ENCODE assay signal across 8 cellular contexts in the genomic region with DNA sequence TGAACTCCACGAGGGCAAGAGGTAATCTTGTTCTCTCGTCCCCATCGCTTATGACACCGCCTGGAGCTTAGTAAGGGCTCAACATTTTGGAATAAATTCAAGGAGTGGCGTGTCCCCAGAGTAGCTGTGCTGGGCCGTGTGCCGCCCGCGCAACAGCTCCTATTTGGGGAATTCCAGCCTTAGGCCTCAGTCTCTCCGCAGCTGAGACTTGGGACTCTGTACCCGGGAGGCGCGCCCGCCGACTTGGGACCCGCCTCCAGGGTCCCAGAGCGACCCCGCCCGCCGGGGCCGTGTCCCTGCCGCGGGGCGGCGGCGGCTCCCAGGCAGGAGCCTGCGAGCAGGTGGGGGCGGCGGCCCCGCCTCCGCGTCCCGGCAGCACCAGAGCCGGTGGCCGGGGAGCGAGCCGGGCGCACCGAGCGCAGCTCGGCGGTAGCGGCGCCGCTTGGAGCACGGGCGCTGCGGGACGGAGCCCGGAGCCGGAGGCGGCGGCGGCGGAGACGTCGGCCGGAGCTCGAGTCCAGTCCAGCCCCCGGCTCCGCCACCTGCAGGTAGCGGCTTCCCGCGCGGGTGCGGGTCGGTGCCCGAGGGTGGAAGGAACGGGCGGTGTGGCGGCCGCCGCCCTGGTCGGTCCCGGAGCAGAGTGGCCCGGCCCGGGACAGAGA.
DNase-seq lines count a peak whose midpoint lies in the region; ATAC-seq lines count a peak whose summit lies in the region.

A gene with protein sequence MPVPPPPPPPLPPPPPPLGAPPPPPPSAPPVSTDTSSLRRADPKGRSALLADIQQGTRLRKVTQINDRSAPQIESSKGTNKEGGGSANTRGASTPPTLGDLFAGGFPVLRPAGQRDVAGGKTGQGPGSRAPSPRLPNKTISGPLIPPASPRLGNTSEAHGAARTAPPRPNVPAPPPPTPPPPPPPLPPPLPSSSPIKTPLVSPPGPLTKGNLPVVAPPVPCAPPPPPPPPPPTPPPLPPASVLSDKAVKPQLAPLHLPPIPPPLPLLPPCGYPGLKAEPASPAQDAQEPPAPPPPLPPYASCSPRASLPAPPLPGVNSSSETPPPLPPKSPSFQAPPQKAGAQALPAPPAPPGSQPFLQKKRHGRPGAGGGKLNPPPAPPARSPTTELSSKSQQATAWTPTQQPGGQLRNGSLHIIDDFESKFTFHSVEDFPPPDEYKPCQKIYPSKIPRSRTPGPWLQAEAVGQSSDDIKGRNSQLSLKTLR (plus strand): TSS at position 378 of the 662 bp plus-strand sequence. CDS start 28,217 bp downstream, outside the sequence.

- no peaks in the 10 kb centered on the region for H3K9me3 ChIP-seq in stomach smooth muscle (ENCODE audit: control insufficient read depth in 2 of 2, low read length in 2 of 2)

- H3K27me3 ChIP-seq in stomach smooth muscle (ENCODE audit: control insufficient read depth in 1 of 2, insufficient read depth in 2 of 2, low read length in 2 of 2): peaks cover 11 to 28% of the 10 kb centered on the region in 2 donors

- H3K4me3 ChIP-seq in stomach smooth muscle (ENCODE audit: low read length in 2 of 2): peak within 1 kb of the TSS; percentile 55 to 75

- DNase-seq in 8988T (peak; percentile 48), T47D (ENCODE audit: low read depth in 1 of 2, low spot score in 1 of 2) (peak; percentile 39 to 67), left kidney (ENCODE audit: low read depth, low spot score) (peak; percentile 80), SW 1271 (lab: John Stamatoyannopoulos, UW) (no peak), OCI-M2 (lab: John Stamatoyannopoulos, UW; ENCODE audit: unreplicated experiment) (no peak)

- H3K4me1 ChIP-seq in stomach smooth muscle (ENCODE audit: control insufficient read depth, insufficient read depth, low read length): peaks cover 24% of the 10 kb centered on the region

- H3K36me3 ChIP-seq in stomach smooth muscle (ENCODE audit: control insufficient read depth in 2 of 2, insufficient read depth in 2 of 2, low read length in 2 of 2): no peaks in the 10 kb centered on the region

- H3K27ac ChIP-seq in stomach smooth muscle (ENCODE audit: low read length): no peak within 1 kb of the TSS

- in situ Hi-C loops in T47D (cut with HindIII; ENCODE audit: low pct_unique_long_range_greater_than_20kb, low sequenced_read_pairs): no loop called here

- H3K9ac ChIP-seq in stomach smooth muscle (ENCODE audit: low read length in 2 of 2): peak within 1 kb of the TSS; percentile 13 to 17

- peak; percentile 45 for ATAC-seq in HG03521 (IDR thresholded peaks at IDR 0.05; ENCODE audit: unreplicated experiment)
- no peak for ATAC-seq in HG03095 (IDR thresholded peaks at IDR 0.05; ENCODE audit: unreplicated experiment)

Comparison
In these comparisons a context has a peak if more than half of its experiments do, and no peak if none do; other contexts are left out.
1. DNase-seq: peak in 8988T (single experiment), T47D (2 of 2) and left kidney (single experiment); none in SW 1271 (0 of 2) and OCI-M2 (single experiment).